In genomic region chr3:123816673-123817207, GRCh38 we compare ENCODE assay signal across 13 cellular contexts.
DNase-seq lines count a peak whose midpoint lies in the region; ATAC-seq and TF ChIP-seq lines count a peak whose summit lies in the region.
"Had no signal": no experiment of that assay in that cellular context is flagged by ENCODE, and none has a peak within 500 bp of the region (broad histone marks: within the 10 kb centered on the region; RNA-seq: fewer than 3 reads in every experiment).

No MANE protein-coding gene starts in this region.

- H3K4me2 ChIP-seq in mammary epithelial cell (ENCODE audit: insufficient read depth, low read depth, low read length) (peak overlapping the region; percentile 6), mesenchymal stem cell (ENCODE audit: low read length, poor library complexity, severe bottlenecking) (no peak overlapping the region)

- TF ChIP-seq CTCF in mammary epithelial cell (conservative IDR thresholded peaks at IDR 0.05 in 1 of 2, IDR thresholded peaks at IDR 0.05 in 1 of 2; ENCODE audit: extremely low read depth in 1 of 2, insufficient read depth in 1 of 2, low read depth in 1 of 2, low read length in 2 of 2): no peak
- no peak for TF ChIP-seq CTCF in GM13976 (IDR thresholded peaks at IDR 0.05; ENCODE audit: borderline replicate concordance, control extremely low read depth, extremely low read depth, insufficient read depth, missing control alignments)

- no peak overlapping the region for H3K23ac ChIP-seq in mesenchymal stem cell (ENCODE audit: low read length in 2 of 2)

- no peaks in the 10 kb centered on the region for H3K9me3 ChIP-seq in mammary epithelial cell (replicated peaks; ENCODE audit: insufficient read depth, low read length)
- peaks cover under 1% of the 10 kb centered on the region for H3K9me3 ChIP-seq in mesenchymal stem cell (ENCODE audit: control insufficient read depth, low read length)

- H3K18ac ChIP-seq in mesenchymal stem cell (ENCODE audit: low read depth in 1 of 2, low read length in 2 of 2): no peak overlapping the region

- H3K79me2 ChIP-seq in mammary epithelial cell (ENCODE audit: insufficient read depth, low read length): peaks cover 72% of the 10 kb centered on the region

- H3K9ac ChIP-seq in mammary epithelial cell (ENCODE audit: insufficient read depth, low read length): no peak overlapping the region
- peak overlapping the region; percentile 51 for H3K9ac ChIP-seq in mesenchymal stem cell (ENCODE audit: low read length)

- no peak overlapping the region for H2BK5ac ChIP-seq in mesenchymal stem cell (ENCODE audit: low read depth, low read length, poor library complexity, severe bottlenecking)

- H3K4me1 ChIP-seq in mammary epithelial cell (ENCODE audit: insufficient read depth, low read length) (peaks cover 74% of the 10 kb centered on the region), mesenchymal stem cell (ENCODE audit: control insufficient read depth, insufficient read depth, low read depth, low read length) (peaks cover 26% of the 10 kb centered on the region)

- CTCF ChIA-PET in mammary epithelial cell (lab: Charles Lee; ENCODE audit: low non-redundant PET): no interaction called here

- H2AFZ ChIP-seq in mammary epithelial cell (ENCODE audit: low read depth, low read length) (no peak overlapping the region), mesenchymal stem cell (ENCODE audit: low read depth, low read length) (no peak overlapping the region)

- intact Hi-C loops in mammary epithelial cell (cut with micrococcal nuclease): loop anchor here (5.0 kb wide), 1 partner anchor 66 kb away; the partner anchor contains the start of gene MYLK

- no peak overlapping the region for H2BK120ac ChIP-seq in mesenchymal stem cell (ENCODE audit: low read depth, low read length)

- 0% methylated on average over 5 of the region's 5 CpGs for WGBS in mammary epithelial cell (ENCODE audit: low coverage, missing lambda C conversion rate)
- WGBS in mesenchymal stem cell: 78% methylated on average over 5 of the region's 5 CpGs

- peak overlapping the region; percentile 16 for H4K91ac ChIP-seq in mesenchymal stem cell (ENCODE audit: low read length)

- H4K20me1 ChIP-seq in mammary epithelial cell (ENCODE audit: insufficient read depth, low read length): no peaks in the 10 kb centered on the region

- H3K27ac ChIP-seq in mammary epithelial cell (ENCODE audit: insufficient read depth, low read depth, low read length): peak overlapping the region; percentile 69
- peak overlapping the region; percentile 96 for H3K27ac ChIP-seq in mesenchymal stem cell (ENCODE audit: low read length, poor library complexity, severe bottlenecking)

- H3K27me3 ChIP-seq in mammary epithelial cell (ENCODE audit: insufficient read depth, low read length) (no peaks in the 10 kb centered on the region), mesenchymal stem cell (ENCODE audit: control insufficient read depth in 1 of 2, insufficient read depth in 1 of 2, low read length in 2 of 2) (no peaks in the 10 kb centered on the region)

- BruUV-seq in mammary epithelial cell (replicated peaks; lab: Mats Ljungman, UMichigan): no TSS peak

- H2BK12ac ChIP-seq in mesenchymal stem cell (ENCODE audit: low read length in 2 of 2): no peak overlapping the region

- dilution Hi-C loops in mammary epithelial cell (cut with HindIII; ENCODE audit: low sequenced_read_pairs): loop anchor here (5.0 kb wide), 1 partner anchor 79 kb away; no protein-coding TSS in a partner anchor

- in situ Hi-C loops in mammary epithelial cell (cut with MboI; ENCODE audit: low sequenced_read_pairs in 2 of 2): no loop called here
- in situ Hi-C loops in GM13976 (cut with MboI; ENCODE audit: low sequenced_read_pairs, unreplicated experiment): no loop called here

- H3K36me3 ChIP-seq in mammary epithelial cell (ENCODE audit: insufficient read depth, low read length): peaks cover 7% of the 10 kb centered on the region
- peaks cover 0 to 18% of the 10 kb centered on the region in 2 experiments for H3K36me3 ChIP-seq in mesenchymal stem cell (ENCODE audit: control insufficient read depth in 1 of 2, insufficient read depth in 2 of 2, low read depth in 1 of 2, low read length in 2 of 2)

- no peak overlapping the region for H2BK15ac ChIP-seq in mesenchymal stem cell (ENCODE audit: low read depth, poor library complexity, severe bottlenecking)

- no peak for ATAC-seq in GM18519 (IDR thresholded peaks at IDR 0.05; ENCODE audit: low FRiP score, unreplicated experiment)

- no peak overlapping the region for H4K8ac ChIP-seq in mesenchymal stem cell (ENCODE audit: low read length)

- peaks cover 19% of the 10 kb centered on the region for H3K79me1 ChIP-seq in mesenchymal stem cell (replicated peaks; ENCODE audit: low read length, poor library complexity, severe bottlenecking)

- H2AK5ac ChIP-seq in mesenchymal stem cell (ENCODE audit: low read length, severe bottlenecking): peak overlapping the region; percentile 52

- DNase-seq in A172 (ENCODE audit: low spot score) (peak; percentile 96), HT1080 (ENCODE audit: low read depth) (peak; percentile 93), mammary epithelial cell (no peak), mesenchymal stem cell (no peak), amygdala (lab: John Stamatoyannopoulos, UW) (no peak), GM13976 (ENCODE audit: low spot score) (no peak)
- DNase-seq in central memory CD4-positive, alpha-beta T cell: no peak
- DNase-seq: ACHN; activated CD4-positive, alpha-beta T cell treated with anti-CD3 and anti-CD28 coated beads, Interleukin-2, amount 50 U/mL, for 48 hours; GOT3; MV-4-11; NCI-H748 treated with DMSO at 0.1 percent for 48 hours had no signal

- no peak overlapping the region for H3K14ac ChIP-seq in mesenchymal stem cell (ENCODE audit: low read length in 2 of 2)

- H3K4me3 ChIP-seq in mammary epithelial cell (replicated peaks in 1 of 3; ENCODE audit: insufficient read depth in 1 of 3, low read depth in 2 of 3, low read length in 3 of 3) (no peak overlapping the region), mesenchymal stem cell (ENCODE audit: insufficient read depth in 1 of 2, low read depth in 1 of 2, low read length in 2 of 2) (no peak overlapping the region)

- no peak overlapping the region for H3K4ac ChIP-seq in mesenchymal stem cell (ENCODE audit: low read depth in 1 of 2, low read length in 2 of 2)

Comparison
In these comparisons a context has a peak if more than half of its experiments do, and no peak if none do; other contexts are left out.
1. DNase-seq: peak in A172 (single experiment) and HT1080 (single experiment); none in mammary epithelial cell (single experiment), mesenchymal stem cell (single experiment), amygdala (0 of 56), central memory CD4-positive, alpha-beta T cell (single experiment) and GM13976 (single experiment).